ENCODE assay signal across 19 cellular contexts in the genomic region with DNA sequence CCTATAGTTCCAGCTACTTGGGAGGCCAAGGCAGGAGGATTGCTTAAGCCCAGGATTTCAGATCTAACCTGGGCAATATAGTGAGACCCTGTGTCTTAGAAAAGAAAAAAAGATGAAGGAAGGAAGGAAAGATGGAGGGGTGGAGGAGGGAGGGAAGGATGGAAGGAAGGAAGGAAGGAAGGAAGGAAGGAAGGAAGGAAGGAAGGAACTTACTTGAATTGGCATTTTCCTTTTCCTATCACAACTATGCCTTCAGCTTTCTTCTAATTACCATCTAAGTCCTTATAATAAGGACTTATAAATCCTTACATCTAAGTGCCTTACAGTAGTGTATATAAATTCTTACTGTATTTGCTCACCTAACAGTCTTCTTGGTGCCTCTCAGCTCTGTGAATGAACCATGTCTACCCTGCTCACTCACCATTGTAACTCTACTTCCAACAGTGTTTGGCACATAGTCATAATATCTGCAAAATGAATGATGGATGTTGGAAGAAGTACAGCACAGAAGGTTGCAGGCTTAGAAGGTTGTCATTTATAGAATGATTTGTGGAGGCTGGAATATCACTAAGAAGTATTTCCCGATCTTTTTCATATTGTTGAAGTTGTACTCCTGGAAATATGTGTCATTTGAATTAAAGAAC.
"Had no signal": no experiment of that assay in that cellular context is flagged by ENCODE, and none has a peak within 500 bp of the region (broad histone marks: within the 10 kb centered on the region; RNA-seq: fewer than 3 reads in every experiment).

No MANE protein-coding gene starts in this region.

- ATAC-seq: natural killer cell; right cardiac atrium; stimulated activated effector memory CD8-positive, alpha-beta T cell treated with anti-CD3 and anti-CD28 coated beads, Interleukin-12 subunit alpha, Interleukin-12 subunit beta, amount 100 ng/mL, for 72 hours had no signal

- H3K9me3 Mint-ChIP-seq: memory B cell, neural crest cell had no signal

- H3K4me3 ChIP-seq: dorsolateral prefrontal cortex, lung, prostate gland, sigmoid colon, stomach, thyroid gland, vagina had no signal

- H3K27ac ChIP-seq: dorsolateral prefrontal cortex, neutrophil, prostate gland, sigmoid colon, stomach, vagina had no signal

- H3K27me3 ChIP-seq: dorsolateral prefrontal cortex, neutrophil, sigmoid colon, stomach, thyroid gland, vagina had no signal

- H3K9me3 ChIP-seq: neutrophil, prostate gland, sigmoid colon, stomach, thyroid gland, vagina had no signal

- FAIRE-seq: frontal cortex, keratinocyte had no signal

- H3K4me3 Mint-ChIP-seq: memory B cell; natural killer cell; neural crest cell; stimulated activated effector memory CD8-positive, alpha-beta T cell treated with anti-CD3 and anti-CD28 coated beads, Interleukin-12 subunit alpha, Interleukin-12 subunit beta, amount 100 ng/mL, for 72 hours had no signal

- H3K36me3 Mint-ChIP-seq: memory B cell; natural killer cell; stimulated activated effector memory CD8-positive, alpha-beta T cell treated with anti-CD3 and anti-CD28 coated beads, Interleukin-12 subunit alpha, Interleukin-12 subunit beta, amount 100 ng/mL, for 72 hours had no signal

- DNase-seq: dorsolateral prefrontal cortex; effector CD4-positive, alpha-beta T cell; natural killer cell; right cardiac atrium; sigmoid colon; stimulated activated CD4-positive, alpha-beta T cell treated with anti-CD3 and anti-CD28 coated beads, Interleukin-2, amount 100 ng/mL, for 24 hours; stimulated activated CD4-positive, alpha-beta T cell treated with anti-CD3 and anti-CD28 coated beads, Interleukin-4, amount 100 ng/mL, for 24 hours; stimulated activated naive CD4-positive, alpha-beta T cell treated with Interleukin-2 at 50 U/mL for 16 hours; stomach; thyroid gland had no signal

- H3K27ac Mint-ChIP-seq: memory B cell; natural killer cell; stimulated activated effector memory CD8-positive, alpha-beta T cell treated with anti-CD3 and anti-CD28 coated beads, Interleukin-12 subunit alpha, Interleukin-12 subunit beta, amount 100 ng/mL, for 72 hours had no signal

- H3K4me1 ChIP-seq: prostate gland had no signal

- H3K27me3 Mint-ChIP-seq: memory B cell had no signal

- H3K36me3 ChIP-seq: neutrophil, prostate gland, sigmoid colon, stomach, thyroid gland, vagina had no signal

- H3K4me1 Mint-ChIP-seq: memory B cell; natural killer cell; neural crest cell; stimulated activated effector memory CD8-positive, alpha-beta T cell treated with anti-CD3 and anti-CD28 coated beads, Interleukin-12 subunit alpha, Interleukin-12 subunit beta, amount 100 ng/mL, for 72 hours had no signal
